ENCODE assay signal across 8 cellular contexts in genomic region chr10:90871761-90872647, GRCh38. TPM values are rescaled to one million over a fixed set of nuclear protein-coding genes. Genes with fewer than 3 reads are reported as not detected.
DNase-seq lines count a peak whose midpoint lies in the region; ATAC-seq and TF ChIP-seq lines count a peak whose summit lies in the region.

Gene RPP30, plus strand, starts transcription at chr10:90871974. Its CDS starts 13 bp downstream, at chr10:90871987.

- no peaks in the 10 kb centered on the region for H3K9me2 ChIP-seq in PC-3 (replicated peaks; ENCODE audit: low read length)

- DNase-seq in D341Med (ENCODE audit: low spot score) (peak; percentile 84), HUDEP-2 (lab: John Stamatoyannopoulos, UW; ENCODE audit: unreplicated experiment in 76 of 76) (peak in 75 of 76 experiments; percentile 11 to 81 (median 60)), PC-3 (peak; percentile 69), epithelial cell of proximal tubule (ENCODE audit: low read depth) (peak; percentile 31), mucosa of gallbladder (ENCODE audit: low spot score) (peak; percentile 87)
- peak; percentile 79 for DNase-seq in activated T-cell treated with anti-CD3 and anti-CD28 coated beads, Interleukin-2, amount 50 U/mL, for 1 hour
- peak; percentile 49 to 61 for DNase-seq in stimulated activated CD8-positive, alpha-beta memory T cell treated with anti-CD3 and anti-CD28 coated beads, Interleukin-7, amount 100 ng/mL, for 1 hour (ENCODE audit: low read depth in 2 of 2)

- CTCF ChIA-PET in PC-3 (lab: Charles Lee) = interaction anchor here (0.5 to 0.6 kb wide), 3 partner anchors 8 to 237 kb away, joined by 3 to 10 read pairs (median 4); no protein-coding TSS in a partner anchor

- intact Hi-C loops in PC-3 (cut with micrococcal nuclease) = no loop called here

- TSS peak; percentile 56 for BruUV-seq in PC-3 (replicated peaks; lab: Mats Ljungman, UMichigan)

- TF ChIP-seq CTCF in PC-3 (conservative IDR thresholded peaks at IDR 0.05; ENCODE audit: low read depth, low read length) (no peak), epithelial cell of proximal tubule (conservative IDR thresholded peaks at IDR 0.05; ENCODE audit: low read depth, low read length) (no peak)

- peaks cover 13% of the 10 kb centered on the region for H3K36me3 ChIP-seq in PC-3 (ENCODE audit: low read depth, low read length)

- H3K9me3 ChIP-seq in PC-3 (ENCODE audit: low read length) = no peaks in the 10 kb centered on the region

- peak within 1 kb of the TSS; percentile 94 for H3K4me2 ChIP-seq in PC-3 (ENCODE audit: low read length)

- H3K9ac ChIP-seq in PC-3 (ENCODE audit: low read length) = peak within 1 kb of the TSS; percentile 82

- POLR2A ChIA-PET in PC-3 (lab: Charles Lee; ENCODE audit: unreplicated experiment) = interaction anchor here (0.6 kb wide), 2 partner anchors 39 to 614 kb away, joined by 4 to 5 read pairs; no protein-coding TSS in a partner anchor

- H3K79me2 ChIP-seq in PC-3 (ENCODE audit: low read length) = peaks cover 33% of the 10 kb centered on the region

- peak within 1 kb of the TSS; percentile 14; the same call in 1 of the 2 replicates for H3K27ac ChIP-seq in PC-3 (ENCODE audit: low read length)

- H2AFZ ChIP-seq in PC-3 (ENCODE audit: low read length) = peak within 1 kb of the TSS; percentile 99

- H3K27me3 ChIP-seq in PC-3 (ENCODE audit: low read length) = no peaks in the 10 kb centered on the region

- no peaks in the 10 kb centered on the region for H4K20me1 ChIP-seq in PC-3 (ENCODE audit: low read length)

- peak within 1 kb of the TSS; percentile 95 for H3K4me3 ChIP-seq in PC-3 (ENCODE audit: low read length)
- H3K4me3 ChIP-seq in epithelial cell of proximal tubule (ENCODE audit: low read depth, low read length) = peak within 1 kb of the TSS; percentile 90

- peak; percentile 99 for ATAC-seq in GM21390 (IDR thresholded peaks at IDR 0.05; ENCODE audit: unreplicated experiment)
- peak; percentile 99 for ATAC-seq in PC-3

- 0 out of 2 replicates have a peak, but pooled peaks cover 6% of the 10 kb centered on the region for H3K4me1 ChIP-seq in PC-3 (ENCODE audit: insufficient read depth, low read length)

- no peaks in the 10 kb centered on the region for H3F3A ChIP-seq in PC-3 (ENCODE audit: low read length, unreplicated experiment)

RNA-seq across cellular contexts. Expression of gene RPP30, which starts in this region (rescaled TPM):
- total RNA-seq in PC-3 (2014; rRNA removed) (44.3 and 57.8 TPM in 2 replicates), epithelial cell of proximal tubule (52.8 and 65.3 TPM in 2 replicates), mucosa of gallbladder (24.7 TPM)

Comparison
In these comparisons a context has a peak if more than half of its experiments do, and no peak if none do; other contexts are left out.
1. Peak in every context shown above with its lines: DNase-seq, ATAC-seq, H3K4me3 ChIP-seq and H3K27ac ChIP-seq.
2. DNase-seq: peak in every context shown above with its lines; median percentile 87 in mucosa of gallbladder; 84 in D341Med; 79 in activated T-cell treated with anti-CD3 and anti-CD28 coated beads, Interleukin-2, amount 50 U/mL, for 1 hour; 69 in PC-3; 60 in HUDEP-2; 55 in stimulated activated CD8-positive, alpha-beta memory T cell treated with anti-CD3 and anti-CD28 coated beads, Interleukin-7, amount 100 ng/mL, for 1 hour; 31 in epithelial cell of proximal tubule.